32 cellular contexts compared by ENCODE assay signal in the genomic region with DNA sequence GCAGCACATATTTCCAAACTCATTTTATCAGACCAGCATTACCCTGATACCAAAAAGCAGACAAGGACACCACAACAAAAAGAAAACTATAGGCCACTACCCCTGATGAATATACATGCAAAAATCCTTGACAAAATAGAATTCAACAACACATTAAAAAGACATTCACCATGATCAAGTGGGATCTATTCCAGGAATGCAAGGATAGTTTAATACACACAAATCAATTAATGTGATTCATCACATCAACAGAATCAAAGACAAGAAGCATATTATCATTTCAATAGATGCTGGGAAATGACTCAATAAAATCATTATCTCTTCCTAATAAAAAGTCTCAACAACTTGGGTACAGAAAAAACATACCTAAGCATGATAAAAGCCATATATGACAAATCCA. TPM values are rescaled to one million over a fixed set of nuclear protein-coding genes. Genes with fewer than 3 reads are reported as not detected.
"Had no signal": no experiment of that assay in that cellular context is flagged by ENCODE, and none has a peak within 500 bp of the region (broad histone marks: within the 10 kb centered on the region; RNA-seq: fewer than 3 reads in every experiment).

No MANE protein-coding gene starts in this region.

- H3K9ac ChIP-seq: KMS-11 had no signal

- H3K27me3 ChIP-seq: ascending aorta, body of pancreas, breast epithelium had no signal

- H3K4me2 ChIP-seq: KMS-11 had no signal

- DNase-seq: activated B cell treated with CpG ODN at 0.5 μM for 24 hours; activated CD4-positive, alpha-beta memory T cell treated with anti-CD3 and anti-CD28 coated beads for 36 hours; activated CD4-positive, alpha-beta T cell treated with anti-CD3 and anti-CD28 coated beads for 4 hours; activated CD4-positive, alpha-beta T cell treated with anti-CD3 and anti-CD28 coated beads, Interleukin-2, amount 50 U/mL, for 1 hour; activated CD4-positive, CD25-positive, alpha-beta regulatory T cell treated with anti-CD3 and anti-CD28 coated beads, Interleukin-2, amount 50 U/mL, for 72 hours; activated CD8-positive, alpha-beta memory T cell treated with anti-CD3 and anti-CD28 coated beads, Interleukin-2, amount 50 U/mL, for 4 hours; activated gamma-delta T cell treated with Interleukin-2 at 50 U/mL for 16 hours; activated naive CD4-positive, alpha-beta T cell treated with anti-CD3 and anti-CD28 coated beads for 36 hours; activated T-cell treated with anti-CD3 and anti-CD28 coated beads for 4 hours; activated T-cell treated with anti-CD3 and anti-CD28 coated beads, Interleukin-2, amount 50 U/mL, for 4 hours; amniotic stem cell; body of pancreas; NCI-H1105 treated with DMSO at 0.1 percent for 48 hours; NCI-H1436 treated with DMSO at 0.1 percent for 48 hours; NCI-H1694 treated with DMSO at 0.1 percent for 48 hours; NCI-H2029; NCI-H2107; NCI-H510A; NCI-H526; NCI-H748 treated with DMSO at 0.1 percent for 48 hours; NK-92 treated with Interleukin-12 subunit alpha and Interleukin-12 subunit beta, amount 100 ng/mL, for 24 hours; Right ventricle myocardium superior; SW 1271; T-helper 1 cell; T-helper 2 cell; T-helper 9 cell had no signal

- ATAC-seq: activated naive CD4-positive, alpha-beta T cell treated with anti-CD3 and anti-CD28 coated beads, Interleukin-2, amount 50 U/mL, for 72 hours; activated T-cell treated with anti-CD3 and anti-CD28 coated beads, Interleukin-2, amount 50 U/mL, for 4 hours; body of pancreas had no signal

- H3K4me1 ChIP-seq: ascending aorta, body of pancreas, breast epithelium had no signal

- H3K4me3 ChIP-seq: ascending aorta, body of pancreas, breast epithelium had no signal

- H3K27ac ChIP-seq: ascending aorta, body of pancreas, breast epithelium, KMS-11, VCaP had no signal

RNA-seq across cellular contexts. Expression of a gene that starts 11.2 kb away (rescaled TPM):
- total RNA-seq: MCF 10A had no signal

RNA-seq across cellular contexts. Expression of a gene that starts 14.9 kb away (rescaled TPM):
- total RNA-seq: MCF 10A had no signal

RNA-seq across cellular contexts. Expression of a gene that starts 45.5 kb away (rescaled TPM):
- total RNA-seq: ascending aorta, MCF 10A had no signal
